In genomic region chr16:3057181-3058166, GRCh38 we compare ENCODE assay signal across 1 cellular context.
TF ChIP-seq lines count a peak whose summit lies in the region.

No MANE protein-coding gene starts in this region.

TF ChIP-seq in HepG2, 621 proteins besides CTCF, POLR2A, EP300 and RAD21:
- TF ChIP-seq ZNF3 (CRISPR knock-in tag; IDR thresholded peaks at IDR 0.05) (no peak), ZNF616 (CRISPR knock-in tag; IDR thresholded peaks at IDR 0.05; ENCODE audit: low read depth) (no peak), RELA (CRISPR knock-in tag; IDR thresholded peaks at IDR 0.05) (no peak), ZNF121 (CRISPR knock-in tag; IDR thresholded peaks at IDR 0.05) (0 out of 2 replicates have a peak, but pooled peaks have one; percentile 18)
